ENCODE assay signal across 16 cellular contexts in genomic region chr7:78139335-78139734, GRCh38.
DNase-seq lines count a peak whose midpoint lies in the region; ATAC-seq and TF ChIP-seq lines count a peak whose summit lies in the region.
"Had no signal": no experiment of that assay in that cellular context is flagged by ENCODE, and none has a peak within 500 bp of the region (broad histone marks: within the 10 kb centered on the region; RNA-seq: fewer than 3 reads in every experiment).

No MANE protein-coding gene starts in this region.

- DNase-seq in AG09319 (ENCODE audit: extremely low read depth, low read depth) (peak; percentile 20), HFFc6 (peak; percentile 93), brain microvascular endothelial cell (peak; percentile 6), left kidney (ENCODE audit: low read depth, low spot score) (peak; percentile 53), NCI-H2107 (lab: John Stamatoyannopoulos, UW) (no peak)
- DNase-seq in activated T-cell treated with anti-CD3 and anti-CD28 coated beads, Interleukin-2, amount 50 U/mL, for 48 hours = no peak
- DNase-seq: activated T-cell treated with anti-CD3 and anti-CD28 coated beads, Interleukin-2, amount 50 U/mL, for 4 hours; mesendoderm; NCI-H2029 treated with DMSO at 0.1 percent for 48 hours; pancreas; stimulated activated CD4-positive, alpha-beta T cell treated with anti-CD3 and anti-CD28 coated beads, Interleukin-2, amount 100 ng/mL, for 48 hours; stimulated activated naive CD4-positive, alpha-beta T cell had no signal

- no peaks in the 10 kb centered on the region for H3K27me3 Mint-ChIP-seq in HFFc6 (ENCODE audit: insufficient read depth)

- H3K9me3 Mint-ChIP-seq in HFFc6 = no peaks in the 10 kb centered on the region
- H3K9me3 Mint-ChIP-seq: activated T-cell treated with anti-CD3 and anti-CD28 coated beads, Interleukin-2, amount 50 U/mL, for 4 hours had no signal

- no peak overlapping the region for H3K4me3 ChIP-seq in brain microvascular endothelial cell (ENCODE audit: low read depth, low read length)
- H3K4me3 ChIP-seq: BLaER1 treated with 17β-estradiol and CSF1 and Interleukin-3, amounts not matched to agents 10 nM and 100 nM; pancreas had no signal

- no peak overlapping the region for H3K27ac ChIP-seq in brain microvascular endothelial cell
- H3K27ac ChIP-seq: BLaER1 treated with 17β-estradiol and CSF1 and Interleukin-3, amounts not matched to agents 10 nM and 100 nM; pancreas had no signal

- ATAC-seq in GM18505 (IDR thresholded peaks at IDR 0.05; ENCODE audit: unreplicated experiment) = no peak
- ATAC-seq in GM19455 (IDR thresholded peaks at IDR 0.05; ENCODE audit: unreplicated experiment) = no peak
- ATAC-seq: activated CD4-positive, CD25-positive, alpha-beta regulatory T cell treated with anti-CD3 and anti-CD28 coated beads, Interleukin-2, amount 50 U/mL, for 24 hours; activated T-cell treated with anti-CD3 and anti-CD28 coated beads, Interleukin-2, amount 50 U/mL, for 4 hours had no signal

- H3K27ac Mint-ChIP-seq in HFFc6 = peak overlapping the region; percentile 64

- TF ChIP-seq POLR2A in GM18505 (IDR thresholded peaks at IDR 0.05; ENCODE audit: borderline replicate concordance, extremely low read depth, insufficient read depth, insufficient read length) = no peak

- H3K27me3 ChIP-seq in brain microvascular endothelial cell (replicated peaks) = no peaks in the 10 kb centered on the region
- H3K27me3 ChIP-seq: BLaER1 treated with 17β-estradiol and CSF1 and Interleukin-3, amounts not matched to agents 10 nM and 100 nM; pancreas had no signal

- TF ChIP-seq CTCF in AG09319 (IDR thresholded peaks at IDR 0.05; ENCODE audit: low read depth, low read length) = no peak
- TF ChIP-seq CTCF in HFFc6 (IDR thresholded peaks at IDR 0.05) = no peak
- TF ChIP-seq CTCF in brain microvascular endothelial cell (IDR thresholded peaks at IDR 0.05; ENCODE audit: low read depth, low read length, missing control alignments) = no peak

- in situ Hi-C loops in brain microvascular endothelial cell (cut with HindIII; ENCODE audit: low pct_ligation_motif_present, low sequenced_read_pairs) = no loop called here

- no peaks in the 10 kb centered on the region for H3K36me3 Mint-ChIP-seq in HFFc6 (ENCODE audit: low read depth)

- H3K4me3 Mint-ChIP-seq in HFFc6 = peak overlapping the region; percentile 37
- H3K4me3 Mint-ChIP-seq: activated T-cell treated with anti-CD3 and anti-CD28 coated beads, Interleukin-2, amount 50 U/mL, for 4 hours had no signal

- H3K36me3 ChIP-seq in brain microvascular endothelial cell (replicated peaks) = no peaks in the 10 kb centered on the region
- H3K36me3 ChIP-seq: BLaER1 treated with 17β-estradiol and CSF1 and Interleukin-3, amounts not matched to agents 10 nM and 100 nM; pancreas had no signal

- H3K4me1 Mint-ChIP-seq in HFFc6 (ENCODE audit: low read depth) = peaks cover 65% of the 10 kb centered on the region

Comparison
In these comparisons a context has a peak if more than half of its experiments do, and no peak if none do; other contexts are left out.
1. DNase-seq: peak in AG09319 (single experiment), HFFc6 (single experiment), brain microvascular endothelial cell (single experiment) and left kidney (single experiment); none in NCI-H2107 (single experiment) and activated T-cell treated with anti-CD3 and anti-CD28 coated beads, Interleukin-2, amount 50 U/mL, for 48 hours (0 of 2).